In the genomic region with DNA sequence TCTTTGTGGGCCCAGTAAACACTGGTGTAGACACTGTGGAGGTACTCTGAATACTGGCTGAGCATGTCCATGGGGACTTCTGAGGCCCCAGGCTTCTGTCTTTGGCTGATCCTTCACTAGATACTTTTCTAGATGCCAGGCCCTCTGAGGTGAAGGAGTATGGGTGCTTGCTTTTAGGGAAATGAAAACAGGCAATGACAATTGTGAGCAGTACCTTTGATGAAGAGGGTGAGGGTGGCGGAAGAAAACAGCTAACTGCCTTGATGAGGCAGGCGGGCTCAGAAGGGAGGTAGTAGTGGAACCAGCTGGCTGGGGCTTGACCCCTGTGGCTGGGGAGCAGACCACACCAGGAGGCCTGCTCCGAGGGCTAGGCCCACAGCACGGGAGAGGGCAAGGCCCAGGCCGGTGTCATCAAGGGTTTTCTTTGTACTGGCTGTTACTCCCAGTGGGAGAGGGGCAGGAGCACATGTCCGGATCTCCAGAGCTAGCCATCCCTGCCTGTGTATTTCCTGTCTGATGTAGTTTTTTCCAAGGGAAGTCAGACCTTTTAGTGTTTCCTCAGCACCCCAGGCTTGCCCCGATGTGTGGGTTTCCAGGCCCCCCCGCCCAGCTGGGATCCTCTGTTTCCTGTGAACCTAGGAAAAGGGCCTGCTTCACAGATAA, we compare ENCODE assay signal across 8 cellular contexts. TPM values are rescaled to one million over a fixed set of nuclear protein-coding genes. Genes with fewer than 3 reads are reported as not detected.
DNase-seq lines count a peak whose midpoint lies in the region; ATAC-seq and TF ChIP-seq lines count a peak whose summit lies in the region.

No MANE protein-coding gene starts in this region.

- TF ChIP-seq CTCF in gastroesophageal sphincter (IDR thresholded peaks at IDR 0.05), result no peak

- peaks cover 75% of the 10 kb centered on the region for H3K4me1 Mint-ChIP-seq in activated CD8-positive, alpha-beta T cell treated with anti-CD3 and anti-CD28 coated beads, Interleukin-2, amount 10 ng/mL, durations not matched to agents 7 days and 5 days (ENCODE audit: low read depth)

- peak overlapping the region; percentile 94 for H3K27ac Mint-ChIP-seq in activated CD8-positive, alpha-beta T cell treated with anti-CD3 and anti-CD28 coated beads, Interleukin-2, amount 10 ng/mL, durations not matched to agents 7 days and 5 days

- H3K36me3 ChIP-seq in gastroesophageal sphincter, result peaks cover 0 to 8% of the 10 kb centered on the region in 2 donors
- H3K36me3 ChIP-seq in rectal smooth muscle tissue (ENCODE audit: control insufficient read depth, insufficient read depth, low read length), result no peaks in the 10 kb centered on the region

- H3K36me3 Mint-ChIP-seq in activated CD8-positive, alpha-beta T cell treated with anti-CD3 and anti-CD28 coated beads, Interleukin-2, amount 10 ng/mL, durations not matched to agents 7 days and 5 days (ENCODE audit: low read depth), result peaks cover 70% of the 10 kb centered on the region

- H3K27me3 ChIP-seq in gastroesophageal sphincter (no peaks in the 10 kb centered on the region), rectal smooth muscle tissue (ENCODE audit: control insufficient read depth, insufficient read depth, low read length) (no peaks in the 10 kb centered on the region)

- H3K27ac ChIP-seq in gastroesophageal sphincter (peak overlapping the region in 3 of 4 donors; percentile 98 to 99 (median 99)), rectal smooth muscle tissue (ENCODE audit: low read depth, low read length) (peak overlapping the region; percentile 11)

- H3K27me3 Mint-ChIP-seq in activated CD8-positive, alpha-beta T cell treated with anti-CD3 and anti-CD28 coated beads, Interleukin-2, amount 10 ng/mL, durations not matched to agents 7 days and 5 days (ENCODE audit: low read depth), result no peaks in the 10 kb centered on the region

- WGBS in gastroesophageal sphincter (ENCODE audit: low coverage in 1 of 2), 2 donors, result 25 to 80% methylated on average over 1 to 4 of the region's 8 CpGs

- no peak for ATAC-seq in activated CD8-positive, alpha-beta T cell treated with anti-CD3 and anti-CD28 coated beads, Interleukin-2, amount 10 ng/mL, durations not matched to agents 7 days and 5 days
- ATAC-seq in gastroesophageal sphincter, result no peak

- H3K9me3 ChIP-seq in gastroesophageal sphincter, result no peaks in the 10 kb centered on the region

- no peak for TF ChIP-seq POLR2A in gastroesophageal sphincter (IDR thresholded peaks at IDR 0.05)

- peak overlapping the region; percentile 91 for H3K4me3 Mint-ChIP-seq in activated CD8-positive, alpha-beta T cell treated with anti-CD3 and anti-CD28 coated beads, Interleukin-2, amount 10 ng/mL, durations not matched to agents 7 days and 5 days

- CTCF ChIA-PET in activated CD8-positive, alpha-beta T cell treated with anti-CD3 and anti-CD28 coated beads, Interleukin-2, amount 10 ng/mL, durations not matched to agents 7 days and 5 days (lab: Charles Lee), result interaction anchor here (0.7 to 16.0 kb wide), 8 partner anchors 14 to 556 kb away, joined by 3 to 347 read pairs (median 6); a partner anchor contains a TSS

- peak; percentile 28 for DNase-seq in GM03348 (ENCODE audit: low spot score)
- DNase-seq in activated CD8-positive, alpha-beta T cell treated with anti-CD3 and anti-CD28 coated beads, Interleukin-2, amount 10 ng/mL, durations not matched to agents 7 days and 5 days, result no peak
- DNase-seq in NCI-H526 (lab: John Stamatoyannopoulos, UW), result no peak
- DNase-seq in NOMO-1 treated with dmso at 0.1 percent for 144 hours (lab: John Stamatoyannopoulos, UW; ENCODE audit: unreplicated experiment), result no peak
- DNase-seq in NCI-H1694 (lab: John Stamatoyannopoulos, UW), result no peak
- no peak for DNase-seq in NCI-H2227 treated with DMSO at 0.1 percent for 48 hours (lab: John Stamatoyannopoulos, UW)

- H3K4me1 ChIP-seq in gastroesophageal sphincter, result peaks cover 0 to 87% (median 50%) of the 10 kb centered on the region in 3 donors
- peaks cover 8% of the 10 kb centered on the region for H3K4me1 ChIP-seq in rectal smooth muscle tissue (ENCODE audit: control insufficient read depth, insufficient read depth, low read length)

- H3K4me3 ChIP-seq in gastroesophageal sphincter (peak overlapping the region in 1 of 2 donors; percentile 5), rectal smooth muscle tissue (ENCODE audit: low read length) (no peak overlapping the region)

- H3K9me3 Mint-ChIP-seq in activated CD8-positive, alpha-beta T cell treated with anti-CD3 and anti-CD28 coated beads, Interleukin-2, amount 10 ng/mL, durations not matched to agents 7 days and 5 days (ENCODE audit: insufficient read depth), result no peaks in the 10 kb centered on the region

- POLR2A ChIA-PET in activated CD8-positive, alpha-beta T cell treated with anti-CD3 and anti-CD28 coated beads, Interleukin-2, amount 10 ng/mL, durations not matched to agents 7 days and 5 days (lab: Charles Lee), result interaction anchor here (15.3 kb wide), 1 partner anchor 14 kb away, joined by 343 read pairs; no protein-coding TSS in a partner anchor

- TF ChIP-seq EP300 in gastroesophageal sphincter (IDR thresholded peaks at IDR 0.05), result no peak

- no peak overlapping the region for H3K9ac ChIP-seq in rectal smooth muscle tissue (ENCODE audit: low read length)

RNA-seq across cellular contexts. Expression of a gene that starts 3.9 kb away (rescaled TPM):
- total RNA-seq in activated CD8-positive, alpha-beta T cell treated with anti-CD3 and anti-CD28 coated beads, Interleukin-2, amount 10 ng/mL, durations not matched to agents 7 days and 5 days, result 100 to 1,000 TPM; 395 to 406 TPM
- 100 to 1,000 TPM in 2 of 4 donors, 10 to 100 TPM in 2; 42.3 to 173 (median 94.7) TPM for total RNA-seq in gastroesophageal sphincter
